30 cellular contexts compared by ENCODE assay signal in the genomic region with DNA sequence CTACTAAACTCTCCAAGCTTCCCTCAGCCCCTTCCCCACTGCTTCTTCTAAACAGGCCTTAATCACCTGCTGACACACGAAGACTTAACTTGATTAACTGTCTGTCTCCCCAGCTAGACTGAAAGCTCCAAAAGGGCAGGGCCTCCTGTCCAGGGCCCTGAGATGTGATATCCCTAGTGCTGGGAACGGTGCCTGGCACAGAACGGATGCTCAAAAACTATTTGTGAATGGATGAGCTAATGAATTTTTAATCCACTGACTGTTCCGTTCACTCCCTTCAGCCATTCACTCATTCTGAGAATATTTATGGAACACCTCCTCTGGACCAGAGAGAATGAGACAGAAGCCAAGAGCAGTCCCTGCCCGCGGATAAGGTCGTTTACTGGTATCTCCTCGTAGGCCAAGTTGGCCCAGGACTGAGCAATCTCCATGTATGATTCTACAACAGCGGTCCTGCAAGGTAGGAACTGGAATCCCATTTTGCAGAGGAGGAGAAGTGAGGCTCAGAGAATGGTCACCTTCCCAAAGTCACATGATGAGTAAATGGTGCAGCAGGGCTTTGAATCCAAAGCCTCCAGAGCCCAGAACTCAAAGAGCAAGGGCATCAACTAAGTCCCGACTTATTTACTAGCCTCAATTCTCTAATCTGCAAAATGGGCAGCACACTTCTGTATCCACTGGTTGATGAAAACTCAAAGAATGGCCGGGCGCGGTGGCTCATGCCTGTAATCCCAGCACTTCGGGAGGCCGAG. TPM values are rescaled to one million over a fixed set of nuclear protein-coding genes. Genes with fewer than 3 reads are reported as not detected.
"Had no signal": no experiment of that assay in that cellular context is flagged by ENCODE, and none has a peak within 500 bp of the region (broad histone marks: within the 10 kb centered on the region; RNA-seq: fewer than 3 reads in every experiment).

No MANE protein-coding gene starts in this region.

- H3K27ac Mint-ChIP-seq: activated B cell treated with CpG ODN at 0.5 μM for 24 hours; activated CD4-positive, alpha-beta T cell treated with anti-CD3 and anti-CD28 coated beads for 36 hours; activated naive CD8-positive, alpha-beta T cell; activated T-helper 2 cell treated with anti-CD3 and anti-CD28 coated beads, Interferon-gamma antibody, Interleukin-2, Interleukin-4, amounts not matched to agents 10 μg/mL and 5 μg/mL and 100 μg/mL, durations not matched to agents 14 hours and 24 hours and 36 hours; mesothelial cell of epicardium; T-helper 17 cell had no signal

- H3K27me3 ChIP-seq: adrenal gland, ascending aorta, brain microvascular endothelial cell, dorsolateral prefrontal cortex, esophagus squamous epithelium, pancreas, sigmoid colon, testis, upper lobe of left lung had no signal

- H3K4me3 Mint-ChIP-seq: activated B cell treated with CpG ODN at 0.5 μM for 24 hours; activated CD4-positive, alpha-beta T cell treated with anti-CD3 and anti-CD28 coated beads for 36 hours; activated naive CD8-positive, alpha-beta T cell; activated T-cell treated with anti-CD3 and anti-CD28 coated beads, Interleukin-2, amount 50 U/mL, for 4 hours; central memory CD8-positive, alpha-beta T cell; mesothelial cell of epicardium; naive thymus-derived CD8-positive, alpha-beta T cell; T-helper 17 cell had no signal

- DNase-seq: activated B cell treated with CpG ODN at 0.5 μM for 24 hours; activated CD4-positive, alpha-beta T cell treated with anti-CD3 and anti-CD28 coated beads for 36 hours; activated CD4-positive, alpha-beta T cell treated with anti-CD3 and anti-CD28 coated beads, Interleukin-2, amount 50 U/mL, for 4 hours; activated CD8-positive, alpha-beta memory T cell treated with anti-CD3 and anti-CD28 coated beads, Interleukin-2, amount 50 U/mL, for 48 hours; activated naive CD4-positive, alpha-beta T cell; activated T-cell treated with anti-CD3 and anti-CD28 coated beads, Interleukin-2, amount 50 U/mL, for 4 hours; adrenal gland; brain microvascular endothelial cell; dorsolateral prefrontal cortex; esophagus squamous epithelium; kidney; naive thymus-derived CD8-positive, alpha-beta T cell; pancreas; sigmoid colon; stimulated activated CD4-positive, alpha-beta T cell treated with anti-CD3 and anti-CD28 coated beads, Interleukin-2, amount 100 ng/mL, for 48 hours; stimulated activated CD8-positive, alpha-beta memory T cell treated with anti-CD3 and anti-CD28 coated beads, Interleukin-4, amount 100 ng/mL, for 48 hours; stimulated activated naive CD4-positive, alpha-beta T cell; SW 1271; T-helper 17 cell; testis; upper lobe of left lung had no signal

- ATAC-seq: activated CD4-positive, alpha-beta T cell treated with anti-CD3 and anti-CD28 coated beads for 36 hours; activated T-cell treated with anti-CD3 and anti-CD28 coated beads, Interleukin-2, amount 50 U/mL, for 4 hours; naive thymus-derived CD8-positive, alpha-beta T cell; pancreas; T-helper 17 cell had no signal

- FAIRE-seq: colon, kidney, pancreas had no signal

- H3K9me3 Mint-ChIP-seq: activated B cell treated with CpG ODN at 0.5 μM for 24 hours; activated T-cell treated with anti-CD3 and anti-CD28 coated beads, Interleukin-2, amount 50 U/mL, for 4 hours; activated T-helper 2 cell treated with anti-CD3 and anti-CD28 coated beads, Interferon-gamma antibody, Interleukin-2, Interleukin-4, amounts not matched to agents 10 μg/mL and 5 μg/mL and 100 μg/mL, durations not matched to agents 14 hours and 24 hours and 36 hours; central memory CD8-positive, alpha-beta T cell; mesothelial cell of epicardium; naive thymus-derived CD8-positive, alpha-beta T cell had no signal

- H3K27ac ChIP-seq: adrenal gland, ascending aorta, brain microvascular endothelial cell, dorsolateral prefrontal cortex, esophagus squamous epithelium, neutrophil, pancreas, sigmoid colon, testis, upper lobe of left lung had no signal

- H3K4me3 ChIP-seq: adrenal gland, ascending aorta, dorsolateral prefrontal cortex, esophagus squamous epithelium, lung, pancreas, sigmoid colon, testis, upper lobe of left lung had no signal

- H3K27me3 Mint-ChIP-seq: activated B cell treated with CpG ODN at 0.5 μM for 24 hours; central memory CD8-positive, alpha-beta T cell had no signal

- H3K9me3 ChIP-seq: adrenal gland, ascending aorta, esophagus squamous epithelium, neutrophil, pancreas, sigmoid colon, testis, upper lobe of left lung had no signal

RNA-seq across cellular contexts. Expression of gene RSPH6A, which starts 25.9 kb away (rescaled TPM):
- total RNA-seq: ascending aorta, sigmoid colon had no signal
- polyA plus RNA-seq: naive thymus-derived CD8-positive, alpha-beta T cell had no signal

RNA-seq across cellular contexts. Expression of gene MEIOSIN, which starts 56.0 kb away (rescaled TPM):
- total RNA-seq: activated B cell treated with CpG ODN at 0.5 μM for 24 hours; activated CD4-positive, alpha-beta T cell treated with anti-CD3 and anti-CD28 coated beads for 36 hours; activated T-cell treated with anti-CD3 and anti-CD28 coated beads, Interleukin-2, amount 50 U/mL, for 4 hours; activated T-helper 2 cell treated with anti-CD3 and anti-CD28 coated beads, Interferon-gamma antibody, Interleukin-2, Interleukin-4, amounts not matched to agents 10 μg/mL and 5 μg/mL and 100 μg/mL, durations not matched to agents 14 hours and 24 hours and 36 hours; adrenal gland; ascending aorta; esophagus squamous epithelium; kidney; lung; mesothelial cell of epicardium; naive thymus-derived CD8-positive, alpha-beta T cell; pancreas; pulmonary artery endothelial cell; sigmoid colon; T-helper 17 cell; upper lobe of left lung had no signal
- polyA plus RNA-seq: lung; naive thymus-derived CD8-positive, alpha-beta T cell; pancreas; sigmoid colon had no signal
